In the genomic region with DNA sequence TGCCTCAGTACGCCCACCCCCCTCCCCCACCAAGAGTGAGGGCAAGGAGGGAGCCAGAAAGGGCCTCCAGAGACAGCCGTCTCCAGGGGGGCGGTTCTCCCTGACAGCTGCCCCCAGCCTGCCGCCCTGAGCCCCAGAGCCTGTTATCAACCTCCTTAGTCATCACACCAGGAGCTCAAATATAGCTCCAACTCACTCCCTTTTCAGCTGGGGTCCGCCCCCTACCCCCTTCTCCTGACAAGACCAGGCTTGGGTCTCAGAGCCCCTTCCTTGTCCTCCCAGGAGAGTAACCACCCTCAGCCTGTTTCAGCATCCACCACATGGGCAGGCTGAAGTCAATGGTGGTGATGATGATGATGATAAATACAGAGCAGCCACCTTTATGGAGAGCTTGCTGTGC, we compare ENCODE assay signal across 27 cellular contexts. TPM values are rescaled to one million over a fixed set of nuclear protein-coding genes. Genes with fewer than 3 reads are reported as not detected.
A peak's percentile ranks its signal among the peaks of the same experiment; 100 is the strongest.
DNase-seq lines count a peak whose midpoint lies in the region; ATAC-seq, FAIRE-seq and TF ChIP-seq lines count a peak whose summit lies in the region.
"Had no signal": no experiment of that assay in that cellular context is flagged by ENCODE, and none has a peak within 500 bp of the region (broad histone marks: within the 10 kb centered on the region; RNA-seq: fewer than 3 reads in every experiment).

No MANE protein-coding gene starts in this region.

- H3K9me1 ChIP-seq in K562 (ENCODE audit: control insufficient read depth, insufficient read depth, low read length): no peaks in the 10 kb centered on the region

- no peak overlapping the region; a peak in 2 of 4 replicates for H3K9ac ChIP-seq in K562 (ENCODE audit: insufficient read depth in 1 of 2, low read depth in 2 of 2, low read length in 2 of 2)

- no peak overlapping the region for H3K4me3 Mint-ChIP-seq in stimulated activated naive B cell treated with anti-CD40 and anti-IgM and Interleukin-4, amounts not matched to agents 10 μg/mL and 1 μg/mL and 100 μg/mL, for 72 hours
- H3K4me3 Mint-ChIP-seq: CD8-positive, alpha-beta T cell had no signal

- DNase-seq in heart right ventricle (no peak), Right ventricle myocardium superior (no peak), K562 (ENCODE audit: extremely low read depth in 1 of 4, low spot score in 3 of 4) (peak; percentile 36 to 46 (median 38)), myocyte (ENCODE audit: low read depth) (peak; percentile 50), foreskin fibroblast (no peak)
- no peak for DNase-seq in stimulated activated naive B cell treated with anti-CD40 and anti-IgM and Interleukin-4, amounts not matched to agents 10 μg/mL and 1 μg/mL and 100 μg/mL, for 72 hours
- no peak for DNase-seq in NK-92 treated with Interleukin-12 subunit alpha and Interleukin-12 subunit beta, amount 100 ng/mL, for 24 hours (lab: John Stamatoyannopoulos, UW)
- DNase-seq: Caco-2; CD8-positive, alpha-beta T cell; EL; GDM1; KG1; MG63; NCI-H1105 treated with DMSO at 0.1 percent for 48 hours; NCI-H146; NCI-H1930; NCI-H2107; NCI-H524; NCI-H774; SHP77 had no signal

- TF ChIP-seq EP300 in K562 (IDR thresholded peaks at IDR 0.05; ENCODE audit: low read length): no peak

- ATAC-seq in heart right ventricle (peak in 1 of 8 donors; percentile 14), Right ventricle myocardium superior (ENCODE audit: poor library complexity) (no peak), K562 (peak; percentile 43; the same call in 2 of the 3 replicates), GM19467 (IDR thresholded peaks at IDR 0.05; ENCODE audit: unreplicated experiment) (no peak)
- ATAC-seq in stimulated activated naive B cell treated with anti-CD40 and anti-IgM and Interleukin-4, amounts not matched to agents 10 μg/mL and 1 μg/mL and 100 μg/mL, for 72 hours (replicated peaks): no peak
- ATAC-seq: CD8-positive, alpha-beta T cell; GM12878 had no signal

- H3K9me3 ChIP-seq in heart right ventricle: no peaks in the 10 kb centered on the region
- no peaks in the 10 kb centered on the region for H3K9me3 ChIP-seq in K562 (replicated peaks; ENCODE audit: control insufficient read depth, insufficient read depth, low read depth, low read length)
- H3K9me3 ChIP-seq: BLaER1 treated with 17β-estradiol and CSF1 and Interleukin-3, amounts not matched to agents 10 nM and 100 nM; Caco-2; MG63 had no signal

- H3K27me3 ChIP-seq in heart right ventricle (no peaks in the 10 kb centered on the region), K562 (ENCODE audit: control insufficient read depth in 2 of 2, insufficient read depth in 2 of 2, low read length in 2 of 2) (no peaks in the 10 kb centered on the region)
- H3K27me3 ChIP-seq: BLaER1 treated with 17β-estradiol and CSF1 and Interleukin-3, amounts not matched to agents 10 nM and 100 nM; MG63 had no signal

- H3K4me2 ChIP-seq in K562 (ENCODE audit: insufficient read depth, low read length): no peak overlapping the region
- H3K4me2 ChIP-seq: PC-9 had no signal

- POLR2A ChIA-PET in K562 (lab: Yijun Ruan, JAX): interaction anchor here (0.9 to 1.3 kb wide), 3 partner anchors 12 to 20 kb away, joined by 3 to 4 read pairs (median 4); a partner anchor contains a TSS

- no peak overlapping the region; the same call in 1 of the 2 replicates for H2AFZ ChIP-seq in K562 (ENCODE audit: low read depth, low read length)
- H2AFZ ChIP-seq: PC-9 had no signal

- no peaks in the 10 kb centered on the region for H3K79me2 ChIP-seq in K562 (ENCODE audit: control insufficient read depth, insufficient read depth, low read length)

- H4K20me1 ChIP-seq in K562 (replicated peaks; ENCODE audit: control insufficient read depth, insufficient read depth, low read length): no peaks in the 10 kb centered on the region
- H4K20me1 ChIP-seq: BLaER1 treated with 17β-estradiol and CSF1 and Interleukin-3, amounts not matched to agents 10 nM and 100 nM had no signal

- no TSS peak for BruUV-seq in K562 (replicated peaks; lab: Mats Ljungman, UMichigan)

- in situ Hi-C loops in K562 (cut with MboI): no loop called here

- H3K4me3 ChIP-seq in heart right ventricle (no peak overlapping the region), K562 (no peak overlapping the region), foreskin fibroblast (ENCODE audit: low read depth in 1 of 2, low read length in 2 of 2) (no peak overlapping the region)
- H3K4me3 ChIP-seq: BLaER1 treated with 17β-estradiol and CSF1 and Interleukin-3, amounts not matched to agents 10 nM and 100 nM; GM12878; MG63; PC-9 had no signal

- peaks cover under 1 to 17% of the 10 kb centered on the region in 2 donors for H3K27me3 Mint-ChIP-seq in stimulated activated naive B cell treated with anti-CD40 and anti-IgM and Interleukin-4, amounts not matched to agents 10 μg/mL and 1 μg/mL and 100 μg/mL, for 72 hours

- TF ChIP-seq CTCF in heart right ventricle (IDR thresholded peaks at IDR 0.05) (no peak), K562 (IDR thresholded peaks at IDR 0.05 in 2 of 3, conservative IDR thresholded peaks at IDR 0.05 in 1 of 3; ENCODE audit: insufficient read depth in 2 of 3, low read depth in 1 of 3, low read length in 3 of 3) (no peak), foreskin fibroblast (IDR thresholded peaks at IDR 0.05; ENCODE audit: low read depth, low read length) (no peak)

- no peaks in the 10 kb centered on the region for H3K36me3 Mint-ChIP-seq in stimulated activated naive B cell treated with anti-CD40 and anti-IgM and Interleukin-4, amounts not matched to agents 10 μg/mL and 1 μg/mL and 100 μg/mL, for 72 hours
- H3K36me3 Mint-ChIP-seq: CD8-positive, alpha-beta T cell had no signal

- peak overlapping the region; percentile 44 for H3K27ac Mint-ChIP-seq in stimulated activated naive B cell treated with anti-CD40 and anti-IgM and Interleukin-4, amounts not matched to agents 10 μg/mL and 1 μg/mL and 100 μg/mL, for 72 hours
- H3K27ac Mint-ChIP-seq: CD8-positive, alpha-beta T cell had no signal

- FAIRE-seq in K562 (lab: Jason Lieb, UNC): no peak
- FAIRE-seq: GM12878, H54, HTR-8/SVneo had no signal

- CTCF ChIA-PET in K562 (lab: Yijun Ruan, JAX; ENCODE audit: low intra/inter-chr PET ratio): no interaction called here

- H3K4me1 ChIP-seq in heart right ventricle (peaks cover 3 to 50% (median 31%) of the 10 kb centered on the region in 9 donors), K562 (replicated peaks in 1 of 2; ENCODE audit: control insufficient read depth in 2 of 2, insufficient read depth in 2 of 2, low read length in 2 of 2) (peaks cover 26 to 38% of the 10 kb centered on the region in 2 experiments)

- intact Hi-C loops in heart right ventricle (cut with DNase I) (no loop called here), Right ventricle myocardium superior (cut with DNase I) (no loop called here), K562 (cut with micrococcal nuclease) (no loop called here)

- no peaks in the 10 kb centered on the region for H3K36me3 ChIP-seq in heart right ventricle
- H3K36me3 ChIP-seq in K562 (ENCODE audit: control insufficient read depth, insufficient read depth, low read length): no peaks in the 10 kb centered on the region
- H3K36me3 ChIP-seq: BLaER1 treated with 17β-estradiol and CSF1 and Interleukin-3, amounts not matched to agents 10 nM and 100 nM; MG63 had no signal

- no peak for TF ChIP-seq RAD21 in K562 (CRISPR knock-in tag; conservative IDR thresholded peaks at IDR 0.05 in 1 of 2, IDR thresholded peaks at IDR 0.05 in 1 of 2)

- WGBS in heart right ventricle, 2 donors: 48 to 59% methylated on average over 5 of the region's 5 CpGs
- 0% methylated on average over 3 of the region's 5 CpGs for WGBS in K562 (ENCODE audit: insufficient coverage, low coverage, missing lambda C conversion rate)

- H3K27ac ChIP-seq in heart right ventricle: peak overlapping the region in 9 of 10 donors; percentile 56 to 93 (median 86)
- H3K27ac ChIP-seq in K562 (ENCODE audit: extremely low read depth, low read depth, low read length): no peak overlapping the region
- H3K27ac ChIP-seq: BLaER1 treated with 17β-estradiol and CSF1 and Interleukin-3, amounts not matched to agents 10 nM and 100 nM; PC-9 had no signal

- no peaks in the 10 kb centered on the region for H3K9me3 Mint-ChIP-seq in stimulated activated naive B cell treated with anti-CD40 and anti-IgM and Interleukin-4, amounts not matched to agents 10 μg/mL and 1 μg/mL and 100 μg/mL, for 72 hours
- H3K9me3 Mint-ChIP-seq: CD8-positive, alpha-beta T cell had no signal

- no peaks in the 10 kb centered on the region for H3K4me1 Mint-ChIP-seq in stimulated activated naive B cell treated with anti-CD40 and anti-IgM and Interleukin-4, amounts not matched to agents 10 μg/mL and 1 μg/mL and 100 μg/mL, for 72 hours

- no peak for TF ChIP-seq POLR2A in K562 (conservative IDR thresholded peaks at IDR 0.05)

RNA-seq across cellular contexts. Expression of a gene that starts 2.5 kb away (rescaled TPM):
- 10 to 100 TPM; 15.2 to 31.7 (median 19.3) TPM for total RNA-seq in heart right ventricle
- 10 to 100 TPM in 1 of 2 donors, 1 to 10 TPM in 1; 7.9 to 14.0 TPM for polyA plus RNA-seq in heart right ventricle
- total RNA-seq in Right ventricle myocardium superior: 15.4 TPM
- 1.5 and 3.2 TPM in 2 replicates for total RNA-seq in K562 (2011; cell fraction: chromatin; rRNA removed; ENCODE audit: low replicate concordance)
- 1.2 and 3.2 TPM in 2 replicates for total RNA-seq in K562 (2011; cell fraction: nucleolus; rRNA removed)
- total RNA-seq in K562 (2011; cell fraction: nucleoplasm; rRNA removed): 2.4 and 2.7 TPM in 2 replicates
- 5.9 and 6.4 TPM in 2 replicates for total RNA-seq in K562 (2014; rRNA removed)
- total RNA-seq in K562 (2014; rRNA removed; fragmentation: Illumina TruSeq; extraction: Trizol): 1.9 and 2.7 TPM in 2 replicates
- 5.8 and 6.7 TPM in 2 replicates for total RNA-seq in K562 (2015; rRNA removed; fragmentation: Illumina TruSeq; extraction: Trizol)
- 6.3 and 7.0 TPM in 2 replicates for total RNA-seq in K562 (2021)
- 1.6 and 21.8 TPM in 2 replicates for polyA plus RNA-seq in K562 (2011; rRNA removed)
- polyA plus RNA-seq in K562 (2011; cell fraction: cytosol; rRNA removed): 4.8 and 29.8 TPM in 2 replicates
- 4.7 and 21.8 TPM in 2 replicates for polyA plus RNA-seq in K562 (2011; cell fraction: nucleus; rRNA removed)
- polyA plus RNA-seq in K562 (2012): 6.0 and 10.4 TPM in 2 replicates
- 4.8 and 5.4 TPM in 2 replicates for polyA plus RNA-seq in K562 (2014; fragmentation: Illumina TruSeq; extraction: Trizol)
- polyA plus RNA-seq in K562 (2014; fragmentation: Nextera tagmentation; extraction: Ambion mirVana): under 1 TPM; 0.10 to 0.78 TPM
- 5.4 and 6.0 TPM in 2 replicates for polyA plus RNA-seq in K562 (2014; rRNA removed)
- 1.2 and 7.5 TPM in 2 replicates for polyA minus RNA-seq in K562 (2011; rRNA and poly(A)+ RNA removed)
- polyA minus RNA-seq in K562 (2011; cell fraction: cytosol; rRNA and poly(A)+ RNA removed): 1.4 and 21.9 TPM in 2 replicates
- polyA minus RNA-seq in K562 (2011; cell fraction: nucleus; rRNA and poly(A)+ RNA removed): 0.81 and 6.4 TPM in 2 replicates
- 0.40 and 0.57 TPM in 2 replicates for total RNA-seq in myocyte
- 0.61 TPM for polyA plus RNA-seq in myocyte (2012)

RNA-seq across cellular contexts. Expression of a gene that starts 12.9 kb away (rescaled TPM):
- total RNA-seq in heart right ventricle (10 to 100 TPM; 21.5 to 73.9 (median 45.3) TPM), Right ventricle myocardium superior (43.4 TPM), K562 (2014; rRNA removed) (6.9 and 10.8 TPM in 2 replicates), K562 (2014; rRNA removed; fragmentation: Illumina TruSeq; extraction: Trizol) (1.2 and 1.8 TPM in 2 replicates), K562 (2015; rRNA removed; fragmentation: Illumina TruSeq; extraction: Trizol) (3.7 and 4.1 TPM in 2 replicates), K562 (2021) (8.5 and 10.9 TPM in 2 replicates), myocyte (223 and 238 TPM in 2 replicates)
- polyA plus RNA-seq in heart right ventricle (100 to 1,000 TPM; 122 to 134 TPM), K562 (2011; rRNA removed) (4.2 and 7.1 TPM in 2 replicates), K562 (2014; fragmentation: Illumina TruSeq; extraction: Trizol) (2.8 and 5.8 TPM in 2 replicates), K562 (2014; fragmentation: Nextera tagmentation; extraction: Ambion mirVana) (1 to 10 TPM; 1.2 to 2.9 TPM), K562 (2014; rRNA removed) (10.0 and 10.6 TPM in 2 replicates)
- total RNA-seq in K562 (2011; cell fraction: chromatin; rRNA removed; ENCODE audit: low replicate concordance): 7.3 and 13.3 TPM in 2 replicates
- 15.5 and 16.3 TPM in 2 replicates for total RNA-seq in K562 (2011; cell fraction: nucleolus; rRNA removed)
- 10.6 and 15.3 TPM in 2 replicates for total RNA-seq in K562 (2011; cell fraction: nucleoplasm; rRNA removed)
- polyA plus RNA-seq in K562 (2011; cell fraction: cytosol; rRNA removed): 19.5 and 31.1 TPM in 2 replicates
- 11.9 and 13.4 TPM in 2 replicates for polyA plus RNA-seq in K562 (2011; cell fraction: nucleus; rRNA removed)
- polyA plus RNA-seq in K562 (2012): 6.7 and 19.8 TPM in 2 replicates
- 1.7 and 2.3 TPM in 2 replicates for polyA minus RNA-seq in K562 (2011; rRNA and poly(A)+ RNA removed)
- 5.2 TPM in 1 of 2 replicates, not detected in the other for polyA minus RNA-seq in K562 (2011; cell fraction: cytosol; rRNA and poly(A)+ RNA removed)
- polyA minus RNA-seq in K562 (2011; cell fraction: nucleus; rRNA and poly(A)+ RNA removed): 5.5 and 9.0 TPM in 2 replicates
- polyA plus RNA-seq in myocyte (2012): 257 TPM

RNA-seq across cellular contexts. Expression of a gene that starts 20.1 kb away (rescaled TPM):
- not detected for total RNA-seq in heart right ventricle
- polyA plus RNA-seq in heart right ventricle: under 1 TPM in 1 of 2 donors, not detected in 1; 0.01 TPM
- not detected for total RNA-seq in Right ventricle myocardium superior
- total RNA-seq in K562 (2011; cell fraction: chromatin; rRNA removed; ENCODE audit: low replicate concordance): 1.2 and 3.3 TPM in 2 replicates
- total RNA-seq in K562 (2011; cell fraction: nucleolus; rRNA removed): 3.2 and 3.5 TPM in 2 replicates
- total RNA-seq in K562 (2011; cell fraction: nucleoplasm; rRNA removed): 1.9 TPM in 2 replicates
- total RNA-seq in K562 (2014; rRNA removed): 0.53 and 0.68 TPM in 2 replicates
- 0.22 and 0.36 TPM in 2 replicates for total RNA-seq in K562 (2014; rRNA removed; fragmentation: Illumina TruSeq; extraction: Trizol)
- 0.76 and 1.1 TPM in 2 replicates for total RNA-seq in K562 (2015; rRNA removed; fragmentation: Illumina TruSeq; extraction: Trizol)
- 0.64 and 0.98 TPM in 2 replicates for total RNA-seq in K562 (2021)
- polyA plus RNA-seq in K562 (2011; rRNA removed): 1.4 and 5.4 TPM in 2 replicates
- polyA plus RNA-seq in K562 (2011; cell fraction: cytosol; rRNA removed): 1.7 and 4.2 TPM in 2 replicates
- 5.9 and 19.6 TPM in 2 replicates for polyA plus RNA-seq in K562 (2011; cell fraction: nucleus; rRNA removed)
- 0.57 and 1.5 TPM in 2 replicates for polyA plus RNA-seq in K562 (2012)
- 0.48 and 0.78 TPM in 2 replicates for polyA plus RNA-seq in K562 (2014; fragmentation: Illumina TruSeq; extraction: Trizol)
- polyA plus RNA-seq in K562 (2014; fragmentation: Nextera tagmentation; extraction: Ambion mirVana): under 1 TPM; 0.18 to 0.20 TPM
- 0.77 and 1.2 TPM in 2 replicates for polyA plus RNA-seq in K562 (2014; rRNA removed)
- polyA minus RNA-seq in K562 (2011; rRNA and poly(A)+ RNA removed): 0.53 and 1.6 TPM in 2 replicates
- 0.86 and 3.0 TPM in 2 replicates for polyA minus RNA-seq in K562 (2011; cell fraction: cytosol; rRNA and poly(A)+ RNA removed)
- 1.1 and 4.9 TPM in 2 replicates for polyA minus RNA-seq in K562 (2011; cell fraction: nucleus; rRNA and poly(A)+ RNA removed)
- 0.21 and 1.7 TPM in 2 replicates for total RNA-seq in myocyte
- polyA plus RNA-seq in myocyte (2012): 0.35 TPM
- total RNA-seq: A172; Caco-2; CD8-positive, alpha-beta T cell; GM12878; PC-9 had no signal

RNA-seq across cellular contexts. Expression of a gene that starts 39.1 kb away (rescaled TPM):
- total RNA-seq in heart right ventricle: 100 to 1,000 TPM; 146 to 290 (median 204) TPM
- 100 to 1,000 TPM in 1 of 2 donors, 10 to 100 TPM in 1; 64.2 to 398 TPM for polyA plus RNA-seq in heart right ventricle
- total RNA-seq in Right ventricle myocardium superior: 256 TPM
- total RNA-seq in K562 (2011; cell fraction: chromatin; rRNA removed; ENCODE audit: low replicate concordance): 49.3 and 111 TPM in 2 replicates
- total RNA-seq in K562 (2011; cell fraction: nucleolus; rRNA removed): 49.2 and 65.0 TPM in 2 replicates
- 48.8 and 58.2 TPM in 2 replicates for total RNA-seq in K562 (2011; cell fraction: nucleoplasm; rRNA removed)
- total RNA-seq in K562 (2014; rRNA removed): 17.8 and 22.3 TPM in 2 replicates
- total RNA-seq in K562 (2014; rRNA removed; fragmentation: Illumina TruSeq; extraction: Trizol): 8.8 and 11.1 TPM in 2 replicates
- 16.0 and 16.1 TPM in 2 replicates for total RNA-seq in K562 (2015; rRNA removed; fragmentation: Illumina TruSeq; extraction: Trizol)
- total RNA-seq in K562 (2021): 39.9 and 41.1 TPM in 2 replicates
- polyA plus RNA-seq in K562 (2011; rRNA removed): 7.7 and 13.7 TPM in 2 replicates
- 9.0 and 10.3 TPM in 2 replicates for polyA plus RNA-seq in K562 (2011; cell fraction: cytosol; rRNA removed)
- polyA plus RNA-seq in K562 (2011; cell fraction: nucleus; rRNA removed): 70.1 and 84.9 TPM in 2 replicates
- 22.9 and 23.5 TPM in 2 replicates for polyA plus RNA-seq in K562 (2012)
- 17.6 and 28.4 TPM in 2 replicates for polyA plus RNA-seq in K562 (2014; fragmentation: Illumina TruSeq; extraction: Trizol)
- 1 to 10 TPM; 2.5 to 3.4 TPM for polyA plus RNA-seq in K562 (2014; fragmentation: Nextera tagmentation; extraction: Ambion mirVana)
- 20.6 and 25.5 TPM in 2 replicates for polyA plus RNA-seq in K562 (2014; rRNA removed)
- polyA minus RNA-seq in K562 (2011; rRNA and poly(A)+ RNA removed): 4.6 and 7.0 TPM in 2 replicates
- polyA minus RNA-seq in K562 (2011; cell fraction: cytosol; rRNA and poly(A)+ RNA removed): 8.3 and 14.4 TPM in 2 replicates
- 24.6 and 28.2 TPM in 2 replicates for polyA minus RNA-seq in K562 (2011; cell fraction: nucleus; rRNA and poly(A)+ RNA removed)
- 210 and 293 TPM in 2 replicates for total RNA-seq in myocyte
- polyA plus RNA-seq in myocyte (2012): 66.0 TPM

RNA-seq across cellular contexts. Expression of a gene that starts 39.8 kb away (rescaled TPM):
- total RNA-seq in heart right ventricle (10 to 100 TPM; 20.4 to 24.9 (median 22.0) TPM), Right ventricle myocardium superior (17.7 TPM), K562 (2014; rRNA removed) (6.5 and 8.4 TPM in 2 replicates), K562 (2014; rRNA removed; fragmentation: Illumina TruSeq; extraction: Trizol) (9.3 and 9.5 TPM in 2 replicates), K562 (2015; rRNA removed; fragmentation: Illumina TruSeq; extraction: Trizol) (10.8 and 12.5 TPM in 2 replicates), K562 (2021) (11.1 and 11.8 TPM in 2 replicates), myocyte (26.6 and 30.3 TPM in 2 replicates)
- polyA plus RNA-seq in heart right ventricle (10 to 100 TPM; 12.2 to 18.7 TPM), K562 (2011; rRNA removed) (17.6 and 18.3 TPM in 2 replicates), K562 (2014; fragmentation: Illumina TruSeq; extraction: Trizol) (14.2 and 17.1 TPM in 2 replicates), K562 (2014; fragmentation: Nextera tagmentation; extraction: Ambion mirVana) (1 to 10 TPM; 6.7 to 9.3 TPM), K562 (2014; rRNA removed) (15.2 and 15.5 TPM in 2 replicates)
- 16.7 and 17.6 TPM in 2 replicates for total RNA-seq in K562 (2011; cell fraction: chromatin; rRNA removed; ENCODE audit: low replicate concordance)
- 11.6 and 13.5 TPM in 2 replicates for total RNA-seq in K562 (2011; cell fraction: nucleolus; rRNA removed)
- 13.2 and 14.4 TPM in 2 replicates for total RNA-seq in K562 (2011; cell fraction: nucleoplasm; rRNA removed)
- polyA plus RNA-seq in K562 (2011; cell fraction: cytosol; rRNA removed): 12.6 and 14.4 TPM in 2 replicates
- polyA plus RNA-seq in K562 (2011; cell fraction: nucleus; rRNA removed): 22.5 and 24.9 TPM in 2 replicates
- 10.8 and 23.1 TPM in 2 replicates for polyA plus RNA-seq in K562 (2012)
- 7.0 and 9.9 TPM in 2 replicates for polyA minus RNA-seq in K562 (2011; rRNA and poly(A)+ RNA removed)
- polyA minus RNA-seq in K562 (2011; cell fraction: cytosol; rRNA and poly(A)+ RNA removed): 3.9 and 4.7 TPM in 2 replicates
- polyA minus RNA-seq in K562 (2011; cell fraction: nucleus; rRNA and poly(A)+ RNA removed): 4.6 and 5.1 TPM in 2 replicates
- polyA plus RNA-seq in myocyte (2012): 44.1 TPM

Comparison
In these comparisons a context has a peak if more than half of its experiments do, and no peak if none do; other contexts are left out.
1. DNase-seq: peak in K562 (4 of 4) and myocyte (single experiment); none in heart right ventricle (0 of 2), Right ventricle myocardium superior (single experiment), stimulated activated naive B cell treated with anti-CD40 and anti-IgM and Interleukin-4, amounts not matched to agents 10 μg/mL and 1 μg/mL and 100 μg/mL, for 72 hours (single experiment), foreskin fibroblast (0 of 2) and NK-92 treated with Interleukin-12 subunit alpha and Interleukin-12 subunit beta, amount 100 ng/mL, for 24 hours (single experiment).